Comparison of ENCODE assay signal across 8 cellular contexts in the genomic region with DNA sequence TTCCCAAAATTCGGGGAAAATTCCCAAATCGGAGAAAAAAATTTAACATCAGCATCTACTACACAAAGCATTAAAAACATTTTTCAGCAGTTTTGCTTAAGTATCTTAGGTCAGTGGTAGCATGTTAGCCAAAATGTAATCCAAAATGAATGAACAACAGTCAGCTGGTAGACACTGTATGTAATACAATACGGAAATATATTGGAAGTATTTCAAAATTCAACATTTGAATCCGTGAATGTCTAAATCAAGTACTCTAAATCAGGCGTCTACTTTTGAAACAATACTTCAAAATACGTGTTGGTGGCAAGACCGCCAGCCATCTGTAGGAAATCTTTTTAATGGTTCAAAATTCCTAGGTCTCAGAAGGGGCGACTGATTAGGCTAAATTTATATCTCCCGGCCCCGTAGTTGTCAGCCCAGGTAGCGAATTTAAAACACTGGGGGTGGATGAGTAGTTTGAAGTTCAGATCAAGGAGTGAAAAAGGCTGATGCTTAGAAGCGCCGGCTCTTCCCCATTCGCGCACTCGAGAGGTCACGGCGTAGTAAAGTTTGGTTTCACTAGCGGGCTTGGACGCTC. TPM values are rescaled to one million over a fixed set of nuclear protein-coding genes. Genes with fewer than 3 reads are reported as not detected.
DNase-seq lines count a peak whose midpoint lies in the region; ATAC-seq, FAIRE-seq and TF ChIP-seq lines count a peak whose summit lies in the region.

No MANE protein-coding gene starts in this region.

- peaks cover 34% of the 10 kb centered on the region for H3K36me3 Mint-ChIP-seq in activated CD4-positive, alpha-beta T cell treated with anti-CD3 and anti-CD28 coated beads for 36 hours (ENCODE audit: low read depth)

- H3K27me3 Mint-ChIP-seq in activated CD4-positive, alpha-beta T cell treated with anti-CD3 and anti-CD28 coated beads for 36 hours, result no peaks in the 10 kb centered on the region

- peak overlapping the region; percentile 97 for H3K27ac ChIP-seq in HEK293 (ENCODE audit: extremely low read depth, low read depth, low read length)
- H3K27ac ChIP-seq in GM12878 (ENCODE audit: control insufficient read depth, insufficient read depth), result peak overlapping the region; percentile 99
- H3K27ac ChIP-seq in kidney (ENCODE audit: low read depth in 2 of 2, low read length in 2 of 2), result peak overlapping the region; percentile 99

- CTCF ChIA-PET in activated CD4-positive, alpha-beta T cell treated with anti-CD3 and anti-CD28 coated beads for 36 hours (lab: Charles Lee), result interaction anchor here (0.8 to 1.3 kb wide), 9 partner anchors 9 to 840 kb away, joined by 3 to 5 read pairs (median 3); partner anchors contain the start of gene ARID2
- CTCF ChIA-PET in HEK293 (lab: Yijun Ruan, JAX) (interaction anchor here (0.6 to 0.7 kb wide), 2 partner anchors 464 to 799 kb away, joined by 3 to 5 read pairs; no protein-coding TSS in a partner anchor), GM12878 (lab: Yijun Ruan, JAX) (interaction anchor here (0.7 to 1.3 kb wide), 6 partner anchors 60 to 994 kb away, joined by 3 to 4 read pairs (median 3); no protein-coding TSS in a partner anchor)

- H3K4me3 ChIP-seq in HEK293 (ENCODE audit: low read depth, low read length), result peak overlapping the region; percentile 90
- H3K4me3 ChIP-seq in NB4 (ENCODE audit: low read depth, low read length), result peak overlapping the region; percentile 97
- H3K4me3 ChIP-seq in GM12878, result peak overlapping the region; percentile 92
- peak overlapping the region; percentile 81 to 90 for H3K4me3 ChIP-seq in kidney (ENCODE audit: low read length in 2 of 2)

- H3K9ac ChIP-seq in GM12878 (ENCODE audit: control insufficient read depth, insufficient read depth, low read length) (peak overlapping the region; percentile 96), kidney (ENCODE audit: low read length in 2 of 2) (peak overlapping the region; percentile 96 to 98)

- no peak for TF ChIP-seq EP300 in GM12878 (IDR thresholded peaks at IDR 0.05; ENCODE audit: borderline replicate concordance in 1 of 2, control insufficient read depth in 1 of 2, low read depth in 2 of 2, low read length in 2 of 2)

- TF ChIP-seq CTCF in HEK293 (tag by site-specific recombination; IDR thresholded peaks at IDR 0.05) (no peak), NB4 (IDR thresholded peaks at IDR 0.05; ENCODE audit: low read depth, low read length) (no peak), GM12878 (IDR thresholded peaks at IDR 0.05 in 2 of 3, conservative IDR thresholded peaks at IDR 0.05 in 1 of 3; ENCODE audit: control insufficient read depth in 2 of 3, extremely low read depth in 1 of 3, insufficient read depth in 1 of 3, low read depth in 3 of 3, low read length in 3 of 3) (no peak), kidney (IDR thresholded peaks at IDR 0.05; ENCODE audit: borderline replicate concordance, extremely low read depth, insufficient read depth) (no peak)

- H3K36me3 ChIP-seq in HEK293 (ENCODE audit: control insufficient read depth in 2 of 2, insufficient read depth in 1 of 2, low read length in 2 of 2) (peaks cover 8 to 21% of the 10 kb centered on the region in 2 experiments), GM12878 (ENCODE audit: control insufficient read depth in 2 of 2, insufficient read depth in 2 of 2, low read length in 1 of 2) (peaks cover 0 to 8% of the 10 kb centered on the region in 2 experiments; a peak in 1 of 4 replicates), kidney (ENCODE audit: control insufficient read depth in 1 of 2, insufficient read depth in 2 of 2, low read length in 2 of 2) (no peaks in the 10 kb centered on the region)

- H2AFZ ChIP-seq in GM12878 (ENCODE audit: control insufficient read depth, low read depth, low read length), result peak overlapping the region; percentile 68

- ATAC-seq in activated CD4-positive, alpha-beta T cell treated with anti-CD3 and anti-CD28 coated beads for 36 hours, result peak; percentile 7
- ATAC-seq in GM12878, result peak; percentile 43
- peak; percentile 2 for ATAC-seq in stimulated activated naive CD8-positive, alpha-beta T cell treated with anti-CD3 and anti-CD28 coated beads, Interleukin-15, Interleukin-2, amounts not matched to agents 100 U/mL and 50 U/mL, for 24 hours

- BruUV-seq in GM12878 (replicated peaks; lab: Mats Ljungman, UMichigan), result no TSS peak

- peaks cover 65% of the 10 kb centered on the region for H3K79me2 ChIP-seq in GM12878 (ENCODE audit: control insufficient read depth, insufficient read depth, low read length)

- no peak for FAIRE-seq in GM12878 (lab: Jason Lieb, UNC)
- FAIRE-seq in kidney (lab: Jason Lieb, UNC), result no peak

- TF ChIP-seq POLR2A in NB4 (IDR thresholded peaks at IDR 0.05; ENCODE audit: extremely low read depth, insufficient read length) (no peak), GM12878 (IDR thresholded peaks at IDR 0.05; ENCODE audit: low read depth, low read length) (no peak)

- in situ Hi-C loops in GM12878 (cut with MboI), result loop anchor here (10.0 kb wide), 2 partner anchors 225 to 395 kb away; no protein-coding TSS in a partner anchor

- peaks cover 2% of the 10 kb centered on the region for H3K9me3 Mint-ChIP-seq in activated CD4-positive, alpha-beta T cell treated with anti-CD3 and anti-CD28 coated beads for 36 hours (ENCODE audit: low read depth)

- H3K9me3 ChIP-seq in HEK293 (ENCODE audit: control insufficient read depth, insufficient read depth, low read depth, low read length) (no peaks in the 10 kb centered on the region), GM12878 (replicated peaks; ENCODE audit: control insufficient read depth, insufficient read depth, low read length) (peaks cover 4% of the 10 kb centered on the region), kidney (ENCODE audit: control insufficient read depth in 1 of 2, low read length in 2 of 2) (no peaks in the 10 kb centered on the region)

- peak overlapping the region; percentile 65 for H3K4me2 ChIP-seq in GM12878 (ENCODE audit: control insufficient read depth, insufficient read depth)

- peaks cover 47% of the 10 kb centered on the region for H3K4me1 Mint-ChIP-seq in activated CD4-positive, alpha-beta T cell treated with anti-CD3 and anti-CD28 coated beads for 36 hours

- H3K4me1 ChIP-seq in HEK293 (ENCODE audit: control insufficient read depth, insufficient read depth, low read length), result peaks cover 7% of the 10 kb centered on the region; the same call in 1 of the 2 replicates
- H3K4me1 ChIP-seq in GM12878 (ENCODE audit: control insufficient read depth, insufficient read depth, low read length), result peaks cover 18% of the 10 kb centered on the region
- peaks cover 16 to 20% of the 10 kb centered on the region in 2 donors for H3K4me1 ChIP-seq in kidney (ENCODE audit: control insufficient read depth in 1 of 2, insufficient read depth in 1 of 2, low read depth in 1 of 2, low read length in 2 of 2)

- SMC1A ChIA-PET in GM12878 (lab: Charles Lee; ENCODE audit: uncharacterized antibody, unreplicated experiment), result interaction anchor here (1.0 to 3.3 kb wide), 5 partner anchors 12 to 401 kb away, joined by 4 to 18 read pairs (median 6); no protein-coding TSS in a partner anchor

- POLR2A ChIA-PET in activated CD4-positive, alpha-beta T cell treated with anti-CD3 and anti-CD28 coated beads for 36 hours (lab: Charles Lee), result interaction anchor here (1.2 to 2.3 kb wide), 3 partner anchors 261 to 383 kb away, joined by 3 to 8 read pairs (median 4); no protein-coding TSS in a partner anchor
- POLR2A ChIA-PET in HEK293 (lab: Yijun Ruan, JAX) (interaction anchor here (0.7 to 2.6 kb wide), 4 partner anchors 8 to 262 kb away, joined by 3 to 11 read pairs (median 4); partner anchors contain the start of gene ARID2), GM12878 (lab: Charles Lee) (interaction anchor here (0.7 to 0.9 kb wide), 2 partner anchors 73 to 259 kb away, joined by 3 to 4 read pairs; no protein-coding TSS in a partner anchor)

- under 1% methylated on average over 20 of the region's 20 CpGs for WGBS in GM12878 (ENCODE audit: insufficient coverage, insufficient replicate concordance, low lambda C conversion rate, missing lambda C conversion rate)

- H3K4me3 Mint-ChIP-seq in activated CD4-positive, alpha-beta T cell treated with anti-CD3 and anti-CD28 coated beads for 36 hours, result peak overlapping the region; percentile 93

- intact Hi-C loops in activated CD4-positive, alpha-beta T cell treated with anti-CD3 and anti-CD28 coated beads for 36 hours (cut with DNase I, micrococcal nuclease), result loop anchor here (5.0 kb wide), 2 partner anchors 442 to 1093 kb away; no protein-coding TSS in a partner anchor
- intact Hi-C loops in GM12878 (cut with micrococcal nuclease; ENCODE audit: unreplicated experiment), result no loop called here
- intact Hi-C loops in kidney (cut with DNase I), result no loop called here

- peak overlapping the region; percentile 85 for H3K27ac Mint-ChIP-seq in activated CD4-positive, alpha-beta T cell treated with anti-CD3 and anti-CD28 coated beads for 36 hours

- H3K27me3 ChIP-seq in GM12878 (replicated peaks in 1 of 2; ENCODE audit: control insufficient read depth in 2 of 2, insufficient read depth in 2 of 2, low read length in 1 of 2), result no peaks in the 10 kb centered on the region

- no peaks in the 10 kb centered on the region for H4K20me1 ChIP-seq in GM12878 (ENCODE audit: control insufficient read depth, insufficient read depth)

- peak; percentile 72 for DNase-seq in activated CD4-positive, alpha-beta T cell treated with anti-CD3 and anti-CD28 coated beads for 36 hours
- no peak for DNase-seq in activated CD4-positive, alpha-beta T cell treated with anti-CD3 and anti-CD28 coated beads for 4 hours
- no peak for DNase-seq in NB4 (ENCODE audit: low read depth)
- DNase-seq in GM12878 (ENCODE audit: low read depth, low spot score), result no peak
- DNase-seq in kidney, result no peak
- no peak for DNase-seq in stimulated activated naive CD8-positive, alpha-beta T cell treated with anti-CD3 and anti-CD28 coated beads, Interleukin-15, Interleukin-2, amounts not matched to agents 100 U/mL and 50 U/mL, for 24 hours
- DNase-seq in LoVo (ENCODE audit: low spot score), result no peak

- RAD21 ChIA-PET in GM12878 (lab: Charles Lee; ENCODE audit: unreplicated experiment), result interaction anchor here (1.0 to 4.6 kb wide), 7 partner anchors 83 to 446 kb away, joined by 3 to 22 read pairs (median 4); partner anchors contain the start of gene ARID2

- TF ChIP-seq RAD21 in GM12878 (IDR thresholded peaks at IDR 0.05; ENCODE audit: insufficient read depth, low read depth, low read length), result no peak

RNA-seq across cellular contexts. Expression of gene SCAF11, which starts 1.0 kb away (rescaled TPM):
- 100 to 1,000 TPM; 132 to 145 TPM for total RNA-seq in activated CD4-positive, alpha-beta T cell treated with anti-CD3 and anti-CD28 coated beads for 36 hours
- total RNA-seq in GM12878 (2013; cell fraction: nucleolus; rRNA removed), result 455 and 475 TPM in 2 replicates
- total RNA-seq in GM12878 (2014; rRNA removed) (88.7 and 89.7 TPM in 2 replicates), GM12878 (2014; rRNA removed; fragmentation: Illumina TruSeq; extraction: Trizol) (153 and 154 TPM in 2 replicates), GM12878 (2021) (94.6 and 102 TPM in 2 replicates), kidney (129 TPM)
- 41.9 TPM for polyA plus RNA-seq in GM12878 (2011; ENCODE audit: low read depth)
- polyA plus RNA-seq in GM12878 (2011; rRNA removed) (88.4 and 149 TPM in 2 replicates), GM12878 (2014; fragmentation: Illumina TruSeq; extraction: Trizol) (108 and 134 TPM in 2 replicates), GM12878 (2014; fragmentation: Nextera tagmentation; extraction: Ambion mirVana) (10 to 100 TPM; 42.0 to 44.9 TPM), GM12878 (2014; rRNA removed) (83.2 and 108 TPM in 2 replicates), GM12878 (2016; fragmentation: Nextera tagmentation; extraction: Ambion mirVana) (100 to 1,000 TPM in 1 of 2 experiments, 10 to 100 TPM in 1; 98.2 to 106 TPM), kidney (ENCODE audit: insufficient read depth, low read depth, low replicate concordance) (21.0 TPM)
- polyA plus RNA-seq in GM12878 (2011; cell fraction: cytosol; rRNA removed), result 35.6 and 45.1 TPM in 2 replicates
- polyA plus RNA-seq in GM12878 (2011; cell fraction: nucleus; rRNA removed), result 59.1 and 72.2 TPM in 2 replicates
- polyA plus RNA-seq in GM12878 (2012), result 47.9 and 53.9 TPM in 2 replicates
- 112 and 153 TPM in 2 replicates for polyA minus RNA-seq in GM12878 (2011; rRNA and poly(A)+ RNA removed)
- 37.7 and 54.9 TPM in 2 replicates for polyA minus RNA-seq in GM12878 (2011; cell fraction: cytosol; rRNA and poly(A)+ RNA removed)
- 72.1 and 120 TPM in 2 replicates for polyA minus RNA-seq in GM12878 (2011; cell fraction: nucleus; rRNA and poly(A)+ RNA removed)

Comparison
In these comparisons a context has a peak if more than half of its experiments do, and no peak if none do; other contexts are left out.
1. intact Hi-C loops: an anchor here in activated CD4-positive, alpha-beta T cell treated with anti-CD3 and anti-CD28 coated beads for 36 hours (5.0 kb wide); none called in GM12878 and kidney.